Comparison of ENCODE assay signal across 9 cellular contexts in genomic region chr2:24077535-24077877, GRCh38. TPM values are rescaled to one million over a fixed set of nuclear protein-coding genes. Genes with fewer than 3 reads are reported as not detected.
DNase-seq lines count a peak whose midpoint lies in the region; ATAC-seq lines count a peak whose summit lies in the region.
"Had no signal": no experiment of that assay in that cellular context is flagged by ENCODE, and none has a peak within 500 bp of the region (broad histone marks: within the 10 kb centered on the region; RNA-seq: fewer than 3 reads in every experiment).

No MANE protein-coding gene starts in this region.

- no peaks in the 10 kb centered on the region for H3K36me3 ChIP-seq in urinary bladder (ENCODE audit: insufficient read depth)

- CTCF ChIA-PET in activated naive CD4-positive, alpha-beta T cell treated with anti-CD3 and anti-CD28 coated beads, Interleukin-2, amount 10 ng/mL, durations not matched to agents 7 days and 5 days (lab: Charles Lee): no interaction called here

- DNase-seq in activated naive CD4-positive, alpha-beta T cell treated with anti-CD3 and anti-CD28 coated beads, Interleukin-2, amount 10 ng/mL, durations not matched to agents 7 days and 5 days: no peak
- no peak for DNase-seq in activated naive CD4-positive, alpha-beta T cell treated with anti-CD3 and anti-CD28 coated beads, Interleukin-2, amount 50 U/mL, for 16 hours
- DNase-seq in caudate nucleus (lab: John Stamatoyannopoulos, UW): peak in 7 of 61 donors; percentile 13 to 67 (median 42)
- DNase-seq in memory B cell (ENCODE audit: low spot score in 2 of 2): no peak
- DNase-seq in NCI-H446 treated with DMSO at 0.1 percent for 48 hours (lab: John Stamatoyannopoulos, UW): no peak
- DNase-seq in NK-92 (lab: John Stamatoyannopoulos, UW; ENCODE audit: unreplicated experiment): no peak
- DNase-seq: stimulated activated CD4-positive, alpha-beta T cell treated with anti-CD3 and anti-CD28 coated beads, Interleukin-4, amount 100 ng/mL, for 4 hours had no signal

- ATAC-seq in memory B cell (ENCODE audit: low read depth) (no peak), GM21529 (IDR thresholded peaks at IDR 0.05; ENCODE audit: unreplicated experiment) (no peak)

- H3K36me3 Mint-ChIP-seq in activated naive CD4-positive, alpha-beta T cell treated with anti-CD3 and anti-CD28 coated beads, Interleukin-2, amount 10 ng/mL, durations not matched to agents 7 days and 5 days: peaks cover 11% of the 10 kb centered on the region
- H3K36me3 Mint-ChIP-seq in memory B cell: peaks cover 5% of the 10 kb centered on the region

- no peaks in the 10 kb centered on the region for H3K9me3 Mint-ChIP-seq in activated naive CD4-positive, alpha-beta T cell treated with anti-CD3 and anti-CD28 coated beads, Interleukin-2, amount 10 ng/mL, durations not matched to agents 7 days and 5 days
- no peaks in the 10 kb centered on the region for H3K9me3 Mint-ChIP-seq in memory B cell

- H3K4me3 Mint-ChIP-seq in activated naive CD4-positive, alpha-beta T cell treated with anti-CD3 and anti-CD28 coated beads, Interleukin-2, amount 10 ng/mL, durations not matched to agents 7 days and 5 days: peak overlapping the region; percentile 94
- peak overlapping the region; percentile 99 for H3K4me3 Mint-ChIP-seq in memory B cell

- no peaks in the 10 kb centered on the region for H3K4me1 ChIP-seq in urinary bladder (ENCODE audit: insufficient read depth)

- peak overlapping the region; percentile 72 for H3K4me3 ChIP-seq in urinary bladder (ENCODE audit: low read depth, low read length)

- WGBS in urinary bladder: 9% methylated on average over 9 of the region's 9 CpGs

- H3K27ac ChIP-seq in caudate nucleus (ENCODE audit: low read depth, low read length): peak overlapping the region; percentile 88
- H3K27ac ChIP-seq in urinary bladder (ENCODE audit: low read depth): peak overlapping the region; percentile 97

- H3K4me1 Mint-ChIP-seq in activated naive CD4-positive, alpha-beta T cell treated with anti-CD3 and anti-CD28 coated beads, Interleukin-2, amount 10 ng/mL, durations not matched to agents 7 days and 5 days: peaks cover 32% of the 10 kb centered on the region
- H3K4me1 Mint-ChIP-seq in memory B cell: peaks cover 21% of the 10 kb centered on the region

- no peaks in the 10 kb centered on the region for H3K27me3 Mint-ChIP-seq in activated naive CD4-positive, alpha-beta T cell treated with anti-CD3 and anti-CD28 coated beads, Interleukin-2, amount 10 ng/mL, durations not matched to agents 7 days and 5 days
- no peaks in the 10 kb centered on the region for H3K27me3 Mint-ChIP-seq in memory B cell

- H3K27ac Mint-ChIP-seq in activated naive CD4-positive, alpha-beta T cell treated with anti-CD3 and anti-CD28 coated beads, Interleukin-2, amount 10 ng/mL, durations not matched to agents 7 days and 5 days: peak overlapping the region; percentile 96
- H3K27ac Mint-ChIP-seq in memory B cell: peak overlapping the region; percentile 99

RNA-seq across cellular contexts. Expression of gene SF3B6, which starts 1.4 kb away (rescaled TPM):
- 139 TPM for total RNA-seq in urinary bladder
- 121 TPM for polyA plus RNA-seq in urinary bladder

RNA-seq across cellular contexts. Expression of gene TP53I3, which starts 7.1 kb away (rescaled TPM):
- 28.6 TPM for total RNA-seq in urinary bladder
- 16.9 TPM for polyA plus RNA-seq in urinary bladder

RNA-seq across cellular contexts. Expression of gene FKBP1B, which starts 28.0 kb away (rescaled TPM):
- 5.1 TPM for total RNA-seq in urinary bladder
- polyA plus RNA-seq in urinary bladder: 10.5 TPM

RNA-seq across cellular contexts. Expression of gene WDCP, which starts 30.3 kb away (rescaled TPM):
- total RNA-seq in urinary bladder: 13.1 TPM
- 4.9 TPM for polyA plus RNA-seq in urinary bladder

RNA-seq across cellular contexts. Expression of gene PFN4, which starts 45.6 kb away (rescaled TPM):
- total RNA-seq in urinary bladder: 1.4 TPM
- 0.58 TPM for polyA plus RNA-seq in urinary bladder
